In genomic region chr19:17470204-17470841, GRCh38 we compare ENCODE assay signal across 8 cellular contexts.
A peak's percentile ranks its signal among the peaks of the same experiment; 100 is the strongest.
DNase-seq lines count a peak whose midpoint lies in the region; ATAC-seq lines count a peak whose summit lies in the region.

Gene SLC27A1 (plus strand): TSS chr19:17470524. CDS start chr19:17470541, 17 bp downstream.

- DNase-seq in COLO829 (ENCODE audit: low spot score) (peak; percentile 91), HUDEP-2 (lab: John Stamatoyannopoulos, UW; ENCODE audit: unreplicated experiment in 76 of 76) (peak in 74 of 76 experiments; percentile 84 to 100 (median 99)), NOMO-1 treated with dmso at 0.1 percent for 144 hours (lab: John Stamatoyannopoulos, UW; ENCODE audit: unreplicated experiment) (peak; percentile 97), activated T-cell treated with anti-CD3 and anti-CD28 coated beads for 24 hours (ENCODE audit: low read depth) (peak; percentile 83), epidermal melanocyte (ENCODE audit: insufficient read length, low spot score) (peak; percentile 74), midbrain (lab: John Stamatoyannopoulos, UW) (peak; percentile 100)
- peak; percentile 77 to 78 for DNase-seq in stimulated activated CD8-positive, alpha-beta memory T cell treated with anti-CD3 and anti-CD28 coated beads, Interleukin-15, amount 100 ng/mL, for 4 hours (ENCODE audit: low read depth in 2 of 2)

- ATAC-seq in GM21360 (IDR thresholded peaks at IDR 0.05; ENCODE audit: unreplicated experiment): peak; percentile 73

Comparison
In these comparisons a context has a peak if more than half of its experiments do, and no peak if none do; other contexts are left out.
1. Peak in every context shown above with its lines: DNase-seq and ATAC-seq.